Comparison of ENCODE assay signal across 9 cellular contexts in genomic region chr1:156627313-156627880, GRCh38. TPM values are rescaled to one million over a fixed set of nuclear protein-coding genes. Genes with fewer than 3 reads are reported as not detected.
DNase-seq lines count a peak whose midpoint lies in the region; ATAC-seq, FAIRE-seq and TF ChIP-seq lines count a peak whose summit lies in the region.
"Had no signal": no experiment of that assay in that cellular context is flagged by ENCODE, and none has a peak within 500 bp of the region (broad histone marks: within the 10 kb centered on the region; RNA-seq: fewer than 3 reads in every experiment).

No MANE protein-coding gene starts in this region.

- no peak for FAIRE-seq in astrocyte (lab: Jason Lieb, UNC)

- H3K79me2 ChIP-seq in astrocyte (ENCODE audit: insufficient read depth, low read length): no peaks in the 10 kb centered on the region

- H3K27ac ChIP-seq in astrocyte (ENCODE audit: low read depth, low read length) (no peak overlapping the region), liver (ENCODE audit: low read depth in 1 of 2, low read length in 2 of 2) (no peak overlapping the region)
- H3K27ac ChIP-seq: neutrophil had no signal

- no peaks in the 10 kb centered on the region for H3K9me3 Mint-ChIP-seq in astrocyte (ENCODE audit: unreplicated experiment)

- H4K20me1 ChIP-seq in astrocyte (ENCODE audit: insufficient read depth, low read length): no peaks in the 10 kb centered on the region

- H3K9ac ChIP-seq in astrocyte (ENCODE audit: low read length) (no peak overlapping the region), liver (ENCODE audit: low read depth in 1 of 2, low read length in 2 of 2) (no peak overlapping the region)

- no peaks in the 10 kb centered on the region; the same call in 1 of the 2 replicates for H3K4me1 ChIP-seq in HAP-1
- peaks cover 6% of the 10 kb centered on the region for H3K4me1 ChIP-seq in astrocyte (ENCODE audit: insufficient read depth, low read length)
- H3K4me1 ChIP-seq in liver (ENCODE audit: control insufficient read depth in 4 of 4, insufficient read depth in 4 of 4, low read length in 3 of 4): peaks cover 7 to 23% (median 15%) of the 10 kb centered on the region in 4 donors

- H3K27me3 ChIP-seq in HAP-1 (ENCODE audit: low read depth) (peaks cover 25% of the 10 kb centered on the region), astrocyte (ENCODE audit: insufficient read depth, low read length) (peaks cover 48% of the 10 kb centered on the region), liver (ENCODE audit: control insufficient read depth in 4 of 4, insufficient read depth in 4 of 4, low read length in 3 of 4) (peaks cover 5 to 17% (median 10%) of the 10 kb centered on the region in 4 donors)

- H2AFZ ChIP-seq in astrocyte (ENCODE audit: low read depth, low read length): no peak overlapping the region

- 84% methylated on average over 2 of the region's 2 CpGs for WGBS in liver

- peaks cover 3% of the 10 kb centered on the region for H3K4me1 Mint-ChIP-seq in astrocyte (ENCODE audit: low read depth, unreplicated experiment)

- no peak overlapping the region for H3K4me3 Mint-ChIP-seq in astrocyte (ENCODE audit: unreplicated experiment)

- H3K36me3 Mint-ChIP-seq in astrocyte (ENCODE audit: low read depth, unreplicated experiment): no peaks in the 10 kb centered on the region

- DNase-seq in COR-L47 (lab: John Stamatoyannopoulos, UW): peak; percentile 33
- DNase-seq in HAP-1 (ENCODE audit: low spot score in 2 of 2): peak; percentile 46 to 72
- peak; percentile 63 for DNase-seq in NCI-H82 treated with DMSO at 0.1 percent for 48 hours (lab: John Stamatoyannopoulos, UW; ENCODE audit: unreplicated experiment)
- peak; percentile 23 for DNase-seq in astrocyte (ENCODE audit: low read depth)
- no peak for DNase-seq in GOT3 (lab: John Stamatoyannopoulos, UW)

- H3K27me3 Mint-ChIP-seq in astrocyte (ENCODE audit: low read depth, unreplicated experiment): peaks cover 56% of the 10 kb centered on the region

- TF ChIP-seq CTCF in astrocyte (IDR thresholded peaks at IDR 0.05; ENCODE audit: insufficient read depth, low read depth, low read length) (peak; percentile 76), liver (IDR thresholded peaks at IDR 0.05; ENCODE audit: low read depth, low read length, missing input control) (peak; percentile 47)

- H3K36me3 ChIP-seq in HAP-1 (replicated peaks): no peaks in the 10 kb centered on the region
- H3K36me3 ChIP-seq in astrocyte (ENCODE audit: insufficient read depth, low read length): no peaks in the 10 kb centered on the region
- H3K36me3 ChIP-seq in liver (ENCODE audit: control insufficient read depth in 4 of 4, insufficient read depth in 3 of 4, low read depth in 1 of 4, low read length in 3 of 4): no peaks in the 10 kb centered on the region
- H3K36me3 ChIP-seq: neutrophil had no signal

- ATAC-seq in HG03108 (IDR thresholded peaks at IDR 0.05; ENCODE audit: unreplicated experiment): no peak
- no peak for ATAC-seq in GM18867 (IDR thresholded peaks at IDR 0.05; ENCODE audit: unreplicated experiment)

- H3K4me3 ChIP-seq in HAP-1 (no peak overlapping the region), astrocyte (ENCODE audit: insufficient read depth, low read depth, low read length) (no peak overlapping the region), liver (ENCODE audit: low read depth in 1 of 3, low read length in 3 of 3) (no peak overlapping the region)

- in situ Hi-C loops in HAP-1 (cut with MboI; ENCODE audit: low sequenced_read_pairs): no loop called here

- no peaks in the 10 kb centered on the region for H3K9me3 ChIP-seq in HAP-1
- H3K9me3 ChIP-seq in astrocyte (ENCODE audit: insufficient read depth, low read depth, low read length): no peaks in the 10 kb centered on the region
- no peaks in the 10 kb centered on the region for H3K9me3 ChIP-seq in liver (ENCODE audit: control insufficient read depth in 4 of 4, low read length in 3 of 4)
- H3K9me3 ChIP-seq: neutrophil had no signal

- no peak overlapping the region for H3K27ac Mint-ChIP-seq in astrocyte (ENCODE audit: unreplicated experiment)

- H3K4me2 ChIP-seq in astrocyte (ENCODE audit: low read length): no peak overlapping the region

- peak; percentile 51 to 66 for TF ChIP-seq RAD21 in liver (IDR thresholded peaks at IDR 0.05)

TF ChIP-seq in liver, 16 proteins besides CTCF, POLR2A, EP300 and RAD21:
- TF ChIP-seq FOXA2 (IDR thresholded peaks at IDR 0.05) (no peak), REST (IDR thresholded peaks at IDR 0.05) (no peak), GABPA (IDR thresholded peaks at IDR 0.05 in 1 of 2, conservative IDR thresholded peaks at IDR 0.05 in 1 of 2) (no peak), SP1 (IDR thresholded peaks at IDR 0.05) (no peak), MAX (IDR thresholded peaks at IDR 0.05) (no peak)

RNA-seq across cellular contexts. Expression of gene HAPLN2, which starts 8.2 kb away (rescaled TPM):
- total RNA-seq in astrocyte: not detected in 2 replicates
- under 1 TPM in 1 of 2 donors, not detected in 1; 0.08 TPM for total RNA-seq in liver
- polyA plus RNA-seq in liver: under 1 TPM in 1 of 2 donors, not detected in 1; 0.03 TPM

RNA-seq across cellular contexts. Expression of gene BCAN, which starts 14.5 kb away (rescaled TPM):
- 0.29 and 0.41 TPM in 2 replicates for total RNA-seq in astrocyte
- not detected for total RNA-seq in liver
- under 1 TPM in 1 of 2 donors, not detected in 1; 0.02 TPM for polyA plus RNA-seq in liver

RNA-seq across cellular contexts. Expression of gene GPATCH4, which starts 26.1 kb away (rescaled TPM):
- total RNA-seq in astrocyte: 20.6 and 22.8 TPM in 2 replicates
- 10 to 100 TPM in 1 of 2 donors, 1 to 10 TPM in 1; 7.6 to 18.7 TPM for total RNA-seq in liver
- polyA plus RNA-seq in liver: 10 to 100 TPM; 13.8 to 23.6 TPM

RNA-seq across cellular contexts. Expression of gene NAXE, which starts 35.8 kb away (rescaled TPM):
- total RNA-seq in astrocyte (48.5 and 51.1 TPM in 2 replicates), liver (10 to 100 TPM; 20.6 to 35.0 TPM)
- 10 to 100 TPM; 58.9 to 73.8 TPM for polyA plus RNA-seq in liver

RNA-seq across cellular contexts. Expression of gene TTC24, which starts 47.9 kb away (rescaled TPM):
- not detected in 2 replicates for total RNA-seq in astrocyte
- under 1 TPM; 0.08 to 0.14 TPM for total RNA-seq in liver
- under 1 TPM in 1 of 2 donors, not detected in 1; 0.10 TPM for polyA plus RNA-seq in liver
